In the genomic region with DNA sequence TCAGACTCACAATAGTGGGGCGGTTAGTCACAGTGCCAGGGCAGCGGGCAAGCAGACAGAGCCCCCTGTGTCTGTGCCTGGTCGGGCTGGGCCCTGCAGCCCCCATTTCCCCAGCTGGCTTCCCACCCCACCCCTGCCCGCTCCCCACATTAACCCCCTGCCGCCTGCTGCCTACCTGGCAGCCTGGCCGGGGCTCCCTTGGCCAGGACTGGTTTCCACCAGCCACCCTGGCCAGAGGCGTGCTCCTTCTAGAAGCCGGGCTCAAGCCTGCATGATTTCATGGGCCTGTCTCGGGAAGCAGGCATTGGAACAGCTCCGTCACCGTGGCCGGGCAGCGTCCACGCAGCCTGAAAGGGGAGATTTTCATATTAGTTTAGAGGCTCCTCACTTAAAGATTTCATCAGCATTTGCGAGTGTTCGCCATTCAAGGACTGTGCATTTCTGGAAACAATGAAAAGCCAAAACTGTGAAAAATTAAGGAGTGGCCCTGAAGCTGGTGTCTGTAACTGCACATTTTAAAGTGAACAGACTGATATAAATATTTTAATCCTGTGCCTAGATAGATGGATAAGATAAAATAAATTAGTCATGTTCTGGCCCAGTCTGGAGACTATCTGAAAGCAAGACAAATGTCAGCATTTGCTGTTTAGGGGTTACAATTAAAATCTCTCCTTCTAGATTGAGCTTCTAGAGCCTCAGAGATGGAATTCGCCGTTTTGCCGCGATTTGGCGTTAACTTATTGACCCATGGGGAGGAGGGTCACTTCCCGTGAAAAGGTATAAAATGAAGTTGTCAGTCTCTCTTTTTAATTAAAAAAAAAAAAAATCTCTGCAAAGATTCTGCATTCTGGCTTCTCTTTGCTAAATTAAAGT, we compare ENCODE assay signal across 1 cellular context.
TF ChIP-seq lines count a peak whose summit lies in the region.

No MANE protein-coding gene starts in this region.

TF ChIP-seq in H1, 55 proteins besides CTCF, POLR2A, EP300 and RAD21:
- TF ChIP-seq SP4 (IDR thresholded peaks at IDR 0.05; ENCODE audit: low read length) (no peak), SP1 (IDR thresholded peaks at IDR 0.05; ENCODE audit: low read depth, low read length) (no peak), CHD2 (IDR thresholded peaks at IDR 0.05; ENCODE audit: low read length) (no peak), NANOG (IDR thresholded peaks at IDR 0.05; ENCODE audit: insufficient read depth, low read depth, low read length, poor library complexity, severe bottlenecking) (no peak), POLR2AphosphoS5 (IDR thresholded peaks at IDR 0.05; ENCODE audit: low read depth, low read length) (no peak), PHF8 (conservative IDR thresholded peaks at IDR 0.05; ENCODE audit: low read depth, low read length) (no peak), RNF2 (IDR thresholded peaks at IDR 0.05; ENCODE audit: borderline replicate concordance, low read depth, low read length, missing control alignments, poor library complexity, severe bottlenecking) (no peak), SIRT6 (IDR thresholded peaks at IDR 0.05; ENCODE audit: low read length) (no peak), CBX8 (IDR thresholded peaks at IDR 0.05; ENCODE audit: borderline replicate concordance, low read depth, low read length) (no peak), TBP (IDR thresholded peaks at IDR 0.05; ENCODE audit: low read depth, low read length) (no peak), BCL11A (IDR thresholded peaks at IDR 0.05; ENCODE audit: low read depth in 2 of 2, low read length in 2 of 2) (no peak), MAFK (IDR thresholded peaks at IDR 0.05; ENCODE audit: low read depth, low read length) (no peak), FOSL1 (IDR thresholded peaks at IDR 0.05; ENCODE audit: insufficient read depth, low read depth, low read length) (no peak), RFX5 (IDR thresholded peaks at IDR 0.05; ENCODE audit: borderline replicate concordance, low read depth, low read length) (no peak), GABPA (IDR thresholded peaks at IDR 0.05; ENCODE audit: borderline replicate concordance, insufficient read depth, low read length) (no peak)
- TF ChIP-seq, protein P1, sequence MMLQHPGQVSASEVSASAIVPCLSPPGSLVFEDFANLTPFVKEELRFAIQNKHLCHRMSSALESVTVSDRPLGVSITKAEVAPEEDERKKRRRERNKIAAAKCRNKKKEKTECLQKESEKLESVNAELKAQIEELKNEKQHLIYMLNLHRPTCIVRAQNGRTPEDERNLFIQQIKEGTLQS (IDR thresholded peaks at IDR 0.05; ENCODE audit: insufficient read depth, low read depth, low read length): no peak
